ENCODE assay signal across 8 cellular contexts in genomic region chr20:1325173-1326030, GRCh38. TPM values are rescaled to one million over a fixed set of nuclear protein-coding genes. Genes with fewer than 3 reads are reported as not detected.
DNase-seq lines count a peak whose midpoint lies in the region; TF ChIP-seq lines count a peak whose summit lies in the region.

No MANE protein-coding gene starts in this region.

- H3K4me1 Mint-ChIP-seq in HFFc6 (ENCODE audit: low read depth), result peaks cover 26% of the 10 kb centered on the region
- H3K4me1 Mint-ChIP-seq in activated naive CD4-positive, alpha-beta T cell treated with anti-CD3 and anti-CD28 coated beads, Interleukin-2, amount 10 ng/mL, durations not matched to agents 7 days and 5 days, result peaks cover 20% of the 10 kb centered on the region

- H3K27ac ChIP-seq in suprapubic skin, result peak overlapping the region; percentile 97

- TF ChIP-seq EP300 in suprapubic skin (IDR thresholded peaks at IDR 0.05), result no peak

- H3K9me3 ChIP-seq in suprapubic skin, result no peaks in the 10 kb centered on the region

- H3K27me3 ChIP-seq in suprapubic skin, result no peaks in the 10 kb centered on the region

- 0 out of 2 replicates have a peak, but pooled peaks cover 5% of the 10 kb centered on the region for H3K36me3 Mint-ChIP-seq in HFFc6 (ENCODE audit: low read depth)
- H3K36me3 Mint-ChIP-seq in activated naive CD4-positive, alpha-beta T cell treated with anti-CD3 and anti-CD28 coated beads, Interleukin-2, amount 10 ng/mL, durations not matched to agents 7 days and 5 days, result peaks cover 10% of the 10 kb centered on the region

- peak overlapping the region; percentile 81 for H3K4me3 ChIP-seq in GM08714 (ENCODE audit: low read length)
- peak overlapping the region; percentile 96 for H3K4me3 ChIP-seq in NB4 (ENCODE audit: low read depth, low read length)
- H3K4me3 ChIP-seq in suprapubic skin, result peak overlapping the region; percentile 64

- H3K4me1 ChIP-seq in suprapubic skin, result peaks cover 73% of the 10 kb centered on the region

- in situ Hi-C loops in SK-MEL-5 (cut with HindIII; ENCODE audit: low pct_unique_long_range_greater_than_20kb, low sequenced_read_pairs), result no loop called here

- no peak overlapping the region for H3K27ac Mint-ChIP-seq in HFFc6
- no peak overlapping the region for H3K27ac Mint-ChIP-seq in activated naive CD4-positive, alpha-beta T cell treated with anti-CD3 and anti-CD28 coated beads, Interleukin-2, amount 10 ng/mL, durations not matched to agents 7 days and 5 days

- TF ChIP-seq CTCF in HFFc6 (IDR thresholded peaks at IDR 0.05), result peak; percentile 57
- TF ChIP-seq CTCF in NB4 (IDR thresholded peaks at IDR 0.05; ENCODE audit: low read depth, low read length), result no peak
- TF ChIP-seq CTCF in suprapubic skin (IDR thresholded peaks at IDR 0.05), result peak; percentile 26 to 40

- CTCF ChIA-PET in activated naive CD4-positive, alpha-beta T cell treated with anti-CD3 and anti-CD28 coated beads, Interleukin-2, amount 10 ng/mL, durations not matched to agents 7 days and 5 days (lab: Charles Lee), result interaction anchor here (0.9 to 2.2 kb wide), 5 partner anchors 11 to 110 kb away, joined by 3 to 8 read pairs (median 4); no protein-coding TSS in a partner anchor

- H3K9me3 Mint-ChIP-seq in HFFc6, result no peaks in the 10 kb centered on the region
- H3K9me3 Mint-ChIP-seq in activated naive CD4-positive, alpha-beta T cell treated with anti-CD3 and anti-CD28 coated beads, Interleukin-2, amount 10 ng/mL, durations not matched to agents 7 days and 5 days, result no peaks in the 10 kb centered on the region

- DNase-seq in HFFc6 (peak; percentile 95), NB4 (ENCODE audit: low read depth) (peak; percentile 97), SK-MEL-5 (ENCODE audit: low read depth, low spot score) (peak; percentile 98), globus pallidus (ENCODE audit: low spot score) (peak; percentile 95), nucleus accumbens (lab: John Stamatoyannopoulos, UW) (peak; percentile 54 to 97 (median 92)), suprapubic skin (ENCODE audit: low spot score in 2 of 2) (peak; percentile 98 to 99)
- peak; percentile 99 for DNase-seq in activated naive CD4-positive, alpha-beta T cell treated with anti-CD3 and anti-CD28 coated beads, Interleukin-2, amount 10 ng/mL, durations not matched to agents 7 days and 5 days

- WGBS in suprapubic skin, result 1% methylated on average over 52 of the region's 56 CpGs

- peak; percentile 94 for TF ChIP-seq POLR2A in NB4 (IDR thresholded peaks at IDR 0.05; ENCODE audit: extremely low read depth, insufficient read length)
- peak; percentile 54 to 90 for TF ChIP-seq POLR2A in suprapubic skin (IDR thresholded peaks at IDR 0.05)

- H3K36me3 ChIP-seq in suprapubic skin, result no peaks in the 10 kb centered on the region

- no peak overlapping the region for H3K4me3 Mint-ChIP-seq in HFFc6
- no peak overlapping the region for H3K4me3 Mint-ChIP-seq in activated naive CD4-positive, alpha-beta T cell treated with anti-CD3 and anti-CD28 coated beads, Interleukin-2, amount 10 ng/mL, durations not matched to agents 7 days and 5 days

- peaks cover 2% of the 10 kb centered on the region; the same call in 1 of the 2 replicates for H3K27me3 Mint-ChIP-seq in HFFc6 (ENCODE audit: insufficient read depth)
- no peaks in the 10 kb centered on the region for H3K27me3 Mint-ChIP-seq in activated naive CD4-positive, alpha-beta T cell treated with anti-CD3 and anti-CD28 coated beads, Interleukin-2, amount 10 ng/mL, durations not matched to agents 7 days and 5 days

RNA-seq across cellular contexts. Expression of gene SDCBP2, which starts 3.5 kb away (rescaled TPM):
- total RNA-seq in HFFc6 (2021; fragmentation: NEBNext Ultra II Directional; extraction: Animal tissue kit (Norgen Biotek cat#: 25700)), result 1 to 10 TPM in 1 of 6 experiments, under 1 TPM in 5; 0.51 to 1.5 (median 0.76) TPM
- 0.32 and 0.50 TPM in 2 replicates for total RNA-seq in SK-MEL-5 (2014; rRNA removed; shearing (Covaris generic))
- polyA plus RNA-seq in SK-MEL-5 (2015; cell fraction: cytosol; rRNA removed), result 0.19 and 0.69 TPM in 2 replicates
- polyA plus RNA-seq in SK-MEL-5 (2015; cell fraction: nucleus; rRNA removed), result 0.26 and 0.76 TPM in 2 replicates
- total RNA-seq in suprapubic skin, result 100 to 1,000 TPM in 3 of 4 donors, 10 to 100 TPM in 1; 74.4 to 143 (median 115) TPM

RNA-seq across cellular contexts. Expression of gene SNPH, which starts 59.3 kb away (rescaled TPM):
- 10 to 100 TPM; 12.0 to 15.3 (median 13.3) TPM for total RNA-seq in HFFc6 (2021; fragmentation: NEBNext Ultra II Directional; extraction: Animal tissue kit (Norgen Biotek cat#: 25700))
- total RNA-seq in SK-MEL-5 (2014; rRNA removed; shearing (Covaris generic)), result 9.4 and 10.7 TPM in 2 replicates
- 13.2 and 15.7 TPM in 2 replicates for polyA plus RNA-seq in SK-MEL-5 (2015; cell fraction: cytosol; rRNA removed)
- 12.8 and 17.3 TPM in 2 replicates for polyA plus RNA-seq in SK-MEL-5 (2015; cell fraction: nucleus; rRNA removed)
- 1 to 10 TPM in 3 of 4 donors, under 1 TPM in 1; 0.89 to 3.8 (median 2.5) TPM for total RNA-seq in suprapubic skin

Comparison
In these comparisons a context has a peak if more than half of its experiments do, and no peak if none do; other contexts are left out.
1. Peak in every context shown above with its lines: DNase-seq, H3K4me3 ChIP-seq and H3K27ac ChIP-seq.
2. RNA of gene SDCBP2, which starts 3.5 kb away (total RNA-seq): 74.4 to 143 TPM in suprapubic skin; 0.51 to 1.5 TPM in HFFc6 and 0.32 to 0.50 TPM in SK-MEL-5; every median in the first group is over 10 times any median in the second.